ENCODE assay signal across 33 cellular contexts in the genomic region with DNA sequence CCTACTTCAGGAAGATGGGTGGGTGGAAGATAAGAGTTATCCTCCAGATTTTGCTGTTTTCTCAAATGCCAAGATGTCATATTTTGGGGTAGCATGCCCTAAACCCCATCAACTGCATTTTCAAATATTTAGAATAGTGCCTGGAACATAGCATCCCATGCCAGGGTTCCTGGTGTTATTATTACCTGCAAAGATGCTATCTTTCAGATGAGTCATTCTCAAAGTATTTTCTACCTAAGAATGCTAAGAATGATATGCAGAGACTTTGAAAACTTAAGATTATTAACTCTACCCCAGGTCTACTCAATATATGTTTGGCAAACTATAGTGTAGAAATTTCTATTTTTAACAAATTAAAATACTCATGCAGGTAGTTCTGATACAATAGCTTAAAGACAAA.
"Had no signal": no experiment of that assay in that cellular context is flagged by ENCODE, and none has a peak within 500 bp of the region (broad histone marks: within the 10 kb centered on the region; RNA-seq: fewer than 3 reads in every experiment).

No MANE protein-coding gene starts in this region.

- H3K4me1 ChIP-seq: colonic mucosa, gastrocnemius medialis, heart left ventricle had no signal

- H3K27ac Mint-ChIP-seq: activated B cell treated with CpG ODN at 0.5 μM for 24 hours; activated CD8-positive, alpha-beta T cell treated with anti-CD3 and anti-CD28 coated beads for 36 hours; activated naive CD8-positive, alpha-beta T cell; activated T-helper 17 cell treated with anti-CD3 and anti-CD28 coated beads, Interleukin-2, amount 50 U/mL, for 72 hours; endodermal cell; T-helper 17 cell; T-helper 2 cell treated with Interferon-gamma antibody and Interleukin-4, amounts not matched to agents 5 μg/mL and 100 μg/mL, for 36 hours had no signal

- H3K4me3 Mint-ChIP-seq: activated B cell treated with CpG ODN at 0.5 μM for 24 hours; activated CD8-positive, alpha-beta T cell treated with anti-CD3 and anti-CD28 coated beads for 36 hours; activated naive CD8-positive, alpha-beta T cell; activated T-cell treated with anti-CD3 and anti-CD28 coated beads, Interleukin-2, amount 50 U/mL, for 4 hours; activated T-helper 17 cell treated with anti-CD3 and anti-CD28 coated beads, Interleukin-2, amount 50 U/mL, for 72 hours; endodermal cell; T-helper 17 cell; T-helper 2 cell treated with Interferon-gamma antibody and Interleukin-4, amounts not matched to agents 5 μg/mL and 100 μg/mL, for 36 hours had no signal

- H3K9me3 Mint-ChIP-seq: endodermal cell had no signal

- H3K27ac ChIP-seq: brain microvascular endothelial cell, cardiac muscle cell, colonic mucosa, gastrocnemius medialis, heart left ventricle, WERI-Rb-1 had no signal

- H3K4me1 Mint-ChIP-seq: activated B cell treated with CpG ODN at 0.5 μM for 24 hours; activated T-helper 17 cell treated with anti-CD3 and anti-CD28 coated beads, Interleukin-2, amount 50 U/mL, for 72 hours; T-helper 17 cell had no signal

- H3K4me3 ChIP-seq: cardiac muscle cell, colonic mucosa, gastrocnemius medialis, heart left ventricle had no signal

- DNase-seq: activated B cell treated with CpG ODN at 0.5 μM for 24 hours; activated CD4-positive, alpha-beta T cell treated with anti-CD3 and anti-CD28 coated beads for 48 hours; activated CD4-positive, alpha-beta T cell treated with anti-CD3 and anti-CD28 coated beads, Interleukin-2, amount 50 U/mL, for 1 hour; activated CD4-positive, alpha-beta T cell treated with anti-CD3 and anti-CD28 coated beads, Interleukin-2, amount 50 U/mL, for 48 hours; activated CD8-positive, alpha-beta memory T cell treated with anti-CD3 and anti-CD28 coated beads for 24 hours; activated CD8-positive, alpha-beta T cell treated with anti-CD3 and anti-CD28 coated beads for 36 hours; activated effector memory CD4-positive, alpha-beta T cell treated with Interleukin-2 at 50 U/mL for 16 hours; activated gamma-delta T cell treated with Interleukin-2 at 50 U/mL for 16 hours; activated naive CD4-positive, alpha-beta T cell treated with anti-CD3 and anti-CD28 coated beads, Interleukin-2, amount 50 U/mL, for 16 hours; activated naive CD4-positive, alpha-beta T cell treated with Interleukin-2 at 50 U/mL for 16 hours; activated T-cell treated with anti-CD3 and anti-CD28 coated beads, Interleukin-2, amount 50 U/mL, for 4 hours; amniotic stem cell; anterior cingulate cortex; brain microvascular endothelial cell; central memory CD4-positive, alpha-beta T cell; cerebellar nuclear complex; colonic mucosa; effector CD8-positive, alpha-beta T cell; endodermal cell; foreskin fibroblast; gastrocnemius medialis; glutamatergic neuron; heart left ventricle; T-helper 1 cell; T-helper 17 cell; T1000; WERI-Rb-1 had no signal

- H3K27me3 ChIP-seq: brain microvascular endothelial cell, cardiac muscle cell, colonic mucosa, gastrocnemius medialis, heart left ventricle had no signal

- H3K27me3 Mint-ChIP-seq: activated B cell treated with CpG ODN at 0.5 μM for 24 hours; activated CD8-positive, alpha-beta T cell treated with anti-CD3 and anti-CD28 coated beads for 36 hours; activated naive CD8-positive, alpha-beta T cell; activated T-helper 17 cell treated with anti-CD3 and anti-CD28 coated beads, Interleukin-2, amount 50 U/mL, for 72 hours; T-helper 17 cell had no signal

- H3K36me3 ChIP-seq: brain microvascular endothelial cell, cardiac muscle cell, colonic mucosa, gastrocnemius medialis, heart left ventricle, WERI-Rb-1 had no signal

- ATAC-seq: activated CD4-positive, CD25-positive, alpha-beta regulatory T cell treated with anti-CD3 and anti-CD28 coated beads, Interleukin-2, amount 50 U/mL, for 24 hours; activated CD8-positive, alpha-beta T cell treated with anti-CD3 and anti-CD28 coated beads for 36 hours; activated T-cell treated with anti-CD3 and anti-CD28 coated beads, Interleukin-2, amount 50 U/mL, for 4 hours; activated T-helper 17 cell treated with anti-CD3 and anti-CD28 coated beads, Interleukin-2, amount 50 U/mL, for 72 hours; esophagus mucosa; gastrocnemius medialis; heart left ventricle; T-helper 17 cell had no signal

- H3K9me3 ChIP-seq: colonic mucosa, gastrocnemius medialis, heart left ventricle had no signal

- H3K36me3 Mint-ChIP-seq: activated naive CD8-positive, alpha-beta T cell had no signal
